ENCODE assay signal across 20 cellular contexts in genomic region chr11:69852051-69852450, GRCh38. TPM values are rescaled to one million over a fixed set of nuclear protein-coding genes. Genes with fewer than 3 reads are reported as not detected.
DNase-seq lines count a peak whose midpoint lies in the region; ATAC-seq, FAIRE-seq and TF ChIP-seq lines count a peak whose summit lies in the region.
"Had no signal": no experiment of that assay in that cellular context is flagged by ENCODE, and none has a peak within 500 bp of the region (broad histone marks: within the 10 kb centered on the region; RNA-seq: fewer than 3 reads in every experiment).

No MANE protein-coding gene starts in this region.

- no peaks in the 10 kb centered on the region for H3K4me1 ChIP-seq in HEK293 (ENCODE audit: control insufficient read depth, insufficient read depth, low read length)
- no peaks in the 10 kb centered on the region for H3K4me1 ChIP-seq in osteoblast (ENCODE audit: insufficient read depth, low read length)
- H3K4me1 ChIP-seq: Caco-2 had no signal

- CTCF ChIA-PET in HEK293 (lab: Yijun Ruan, JAX): interaction anchor here (1.2 kb wide), 1 partner anchor 10 kb away, joined by 3 read pairs; no protein-coding TSS in a partner anchor

- H3K79me2 ChIP-seq in osteoblast (ENCODE audit: insufficient read depth, low read length): no peaks in the 10 kb centered on the region

- no peak for TF ChIP-seq CTCF in HEK293 (tag by site-specific recombination; IDR thresholded peaks at IDR 0.05)
- TF ChIP-seq CTCF in osteoblast (IDR thresholded peaks at IDR 0.05; ENCODE audit: extremely low read depth, low read depth, low read length): no peak

- peak; percentile 11 for DNase-seq in D341Med (ENCODE audit: low spot score)
- DNase-seq in iPS-NIHi7 (ENCODE audit: extremely low spot score): peak; percentile 9
- peak; percentile 14 for DNase-seq in mesenteric fat pad (ENCODE audit: low spot score)
- DNase-seq in H54 (ENCODE audit: insufficient read length, low spot score): no peak
- no peak for DNase-seq in osteoblast (ENCODE audit: insufficient read length, low spot score, missing footprints)
- no peak for DNase-seq in NCI-H226
- DNase-seq: CD8-positive, alpha-beta memory T cell; DMS 273 treated with DMSO at 0.1 percent for 48 hours; EL; GOT3; HCEC 1CT; KG1 had no signal

- FAIRE-seq in H54 (lab: Jason Lieb, UNC): no peak
- FAIRE-seq: A204.1, G401.6, GM12892, GM19239 had no signal

- no peak overlapping the region for H3K27ac ChIP-seq in HEK293 (ENCODE audit: extremely low read depth, low read depth, low read length)
- H3K27ac ChIP-seq in osteoblast (ENCODE audit: low read depth, low read length): no peak overlapping the region

- no peaks in the 10 kb centered on the region for H4K20me1 ChIP-seq in osteoblast (ENCODE audit: insufficient read depth, low read length)

- no peak for ATAC-seq in GM18861 (IDR thresholded peaks at IDR 0.05; ENCODE audit: unreplicated experiment)

- H3K27me3 ChIP-seq in osteoblast (ENCODE audit: insufficient read depth, low read length): no peaks in the 10 kb centered on the region

- H2AFZ ChIP-seq in osteoblast (ENCODE audit: low read length): no peak overlapping the region

- POLR2A ChIA-PET in HEK293 (lab: Yijun Ruan, JAX): no interaction called here

- H3K9me3 ChIP-seq in HEK293 (ENCODE audit: control insufficient read depth, insufficient read depth, low read depth, low read length) (no peaks in the 10 kb centered on the region), osteoblast (ENCODE audit: low read depth, low read length) (peaks cover 4% of the 10 kb centered on the region)

- no peak overlapping the region for H3K4me2 ChIP-seq in osteoblast (ENCODE audit: insufficient read depth, low read length)

- H3K36me3 ChIP-seq in HEK293 (ENCODE audit: control insufficient read depth in 2 of 2, insufficient read depth in 1 of 2, low read length in 2 of 2) (no peaks in the 10 kb centered on the region), osteoblast (ENCODE audit: insufficient read depth, low read length) (no peaks in the 10 kb centered on the region)

- H3K4me3 ChIP-seq in HEK293 (ENCODE audit: low read depth, low read length) (no peak overlapping the region), osteoblast (ENCODE audit: insufficient read depth, low read length) (no peak overlapping the region)

- no peak for TF ChIP-seq POLR2A in H54 (IDR thresholded peaks at IDR 0.05; ENCODE audit: low read depth, low read length)

TF ChIP-seq in HEK293, 187 proteins besides CTCF, POLR2A, EP300 and RAD21:
- TF ChIP-seq ZIC2 (tag by site-specific recombination; IDR thresholded peaks at IDR 0.05): peak; percentile 85
- no peak for TF ChIP-seq ZNF837 (tag by site-specific recombination; IDR thresholded peaks at IDR 0.05)
- peak; percentile 44; the same call in 1 of the 2 replicates for TF ChIP-seq GLIS1 (tag by site-specific recombination; IDR thresholded peaks at IDR 0.05)

RNA-seq across cellular contexts. Expression of gene FGF3, which starts 32.8 kb away (rescaled TPM):
- not detected for total RNA-seq in mesenteric fat pad
- total RNA-seq in osteoblast: not detected in 2 replicates
- total RNA-seq: Caco-2; CD8-positive, alpha-beta memory T cell; HT1080 had no signal

Comparison
In these comparisons a context has a peak if more than half of its experiments do, and no peak if none do; other contexts are left out.
1. DNase-seq: peak in D341Med (single experiment), iPS-NIHi7 (single experiment) and mesenteric fat pad (single experiment); none in H54 (single experiment), osteoblast (single experiment) and NCI-H226 (single experiment).